In the genomic region with DNA sequence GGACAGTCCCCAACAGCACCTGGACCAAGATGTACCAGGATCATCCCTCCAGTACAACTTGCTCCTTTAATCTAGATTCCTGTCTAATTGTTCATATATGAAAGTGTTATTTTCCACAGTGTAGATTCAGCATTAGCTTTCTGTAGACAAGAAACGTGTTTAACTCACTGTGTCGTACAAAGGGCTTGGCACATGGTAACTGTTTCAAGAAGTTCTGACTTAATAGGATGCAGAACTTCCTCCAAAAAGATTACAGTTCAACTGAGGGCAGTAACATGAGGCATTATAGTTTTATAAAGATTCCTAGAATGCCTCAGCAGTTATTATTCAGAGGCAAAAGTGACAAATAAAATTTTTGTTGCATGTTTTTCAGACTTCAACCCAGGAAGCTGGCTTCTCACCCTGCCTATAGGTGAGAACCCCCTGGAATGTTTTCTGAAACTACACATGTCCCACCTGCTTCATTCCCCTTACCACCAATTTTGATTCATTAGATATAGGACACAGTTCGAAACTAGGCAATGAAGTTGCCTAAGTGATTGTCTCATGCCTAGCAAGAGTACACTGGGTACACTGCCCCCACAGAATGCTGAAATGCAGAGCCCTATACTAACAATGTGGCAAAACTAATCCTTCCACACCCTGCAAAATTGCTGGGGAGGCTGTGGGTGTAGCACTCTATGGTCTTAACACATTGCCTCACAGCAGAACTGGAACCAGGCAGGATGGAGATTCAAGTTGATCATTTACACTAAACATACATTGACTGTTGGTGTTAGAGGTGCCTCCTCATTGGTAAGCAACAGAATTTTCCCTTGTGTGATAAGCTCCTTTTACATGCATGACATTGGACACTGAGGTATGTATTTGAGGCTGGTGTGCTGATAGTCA, we compare ENCODE assay signal across 17 cellular contexts. TPM values are rescaled to one million over a fixed set of nuclear protein-coding genes. Genes with fewer than 3 reads are reported as not detected.
A peak's percentile ranks its signal among the peaks of the same experiment; 100 is the strongest.
DNase-seq lines count a peak whose midpoint lies in the region; ATAC-seq and TF ChIP-seq lines count a peak whose summit lies in the region.
"Had no signal": no experiment of that assay in that cellular context is flagged by ENCODE, and none has a peak within 500 bp of the region (broad histone marks: within the 10 kb centered on the region; RNA-seq: fewer than 3 reads in every experiment).

No MANE protein-coding gene starts in this region.

- H3K4me3 ChIP-seq in colonic mucosa (no peak overlapping the region), mucosa of descending colon (no peak overlapping the region), vagina (no peak overlapping the region)
- H3K4me3 ChIP-seq: GM23338, neural progenitor cell had no signal

- peaks cover 10% of the 10 kb centered on the region for H3K4me1 ChIP-seq in colonic mucosa
- peaks cover 26% of the 10 kb centered on the region for H3K4me1 ChIP-seq in mucosa of descending colon (ENCODE audit: low read depth)
- no peaks in the 10 kb centered on the region for H3K4me1 ChIP-seq in vagina
- H3K4me1 ChIP-seq: neural progenitor cell had no signal

- TF ChIP-seq POLR2A in vagina (IDR thresholded peaks at IDR 0.05) = no peak

- peak overlapping the region in 1 of 2 donors; percentile 7 for H3K9ac ChIP-seq in colonic mucosa (ENCODE audit: low read depth in 2 of 2, low read length in 2 of 2)
- H3K9ac ChIP-seq: neural progenitor cell had no signal

- ATAC-seq in mucosa of descending colon (peak; percentile 92), HG02571 (IDR thresholded peaks at IDR 0.05; ENCODE audit: unreplicated experiment) (no peak)
- no peak for ATAC-seq in activated CD4-positive, CD25-positive, alpha-beta regulatory T cell treated with anti-CD3 and anti-CD28 coated beads, Interleukin-2, amount 50 U/mL, for 24 hours
- ATAC-seq: GM23338 had no signal

- H3K27ac ChIP-seq in colonic mucosa (peak overlapping the region; percentile 65), vagina (peak overlapping the region; percentile 36)
- H3K27ac ChIP-seq: neural progenitor cell had no signal

- H3K9me3 ChIP-seq in colonic mucosa (no peaks in the 10 kb centered on the region), mucosa of descending colon (no peaks in the 10 kb centered on the region), vagina (no peaks in the 10 kb centered on the region)

- intact Hi-C loops in colonic mucosa (cut with DNase I) (no loop called here), mucosa of descending colon (cut with DNase I, micrococcal nuclease) (no loop called here), vagina (cut with DNase I) (no loop called here)

- no peaks in the 10 kb centered on the region for H3K27me3 ChIP-seq in colonic mucosa
- no peaks in the 10 kb centered on the region for H3K27me3 ChIP-seq in vagina
- H3K27me3 ChIP-seq: neural progenitor cell had no signal

- peak; percentile 30 for DNase-seq in HuH-7.5 (ENCODE audit: low spot score)
- DNase-seq in colonic mucosa = peak; percentile 82
- DNase-seq in mucosa of descending colon = peak in 2 of 3 donors; percentile 45 to 81
- no peak for DNase-seq in vagina (ENCODE audit: extremely low spot score in 2 of 2)
- DNase-seq in ecto neural progenitor cell (ENCODE audit: low spot score) = no peak
- DNase-seq: activated CD4-positive, alpha-beta memory T cell treated with anti-CD3 and anti-CD28 coated beads, Interleukin-2, amount 10 ng/mL, durations not matched to agents 7 days and 5 days; activated effector memory CD4-positive, alpha-beta T cell treated with anti-CD3 and anti-CD28 coated beads, Interleukin-2, amount 50 U/mL, for 16 hours; activated T-cell treated with anti-CD3 and anti-CD28 coated beads for 4 hours; CD8-positive, alpha-beta memory T cell; DMS79 treated with DMSO at 0.1 percent for 48 hours; immature natural killer cell; NCI-H1436 treated with DMSO at 0.1 percent for 48 hours; NCI-H526 had no signal

- TF ChIP-seq CTCF in colonic mucosa (IDR thresholded peaks at IDR 0.05) (no peak), mucosa of descending colon (IDR thresholded peaks at IDR 0.05) (no peak), vagina (IDR thresholded peaks at IDR 0.05) (no peak)

- no peaks in the 10 kb centered on the region for H3K36me3 ChIP-seq in colonic mucosa
- no peaks in the 10 kb centered on the region for H3K36me3 ChIP-seq in mucosa of descending colon (ENCODE audit: low read depth)
- no peaks in the 10 kb centered on the region for H3K36me3 ChIP-seq in vagina
- H3K36me3 ChIP-seq: neural progenitor cell had no signal

RNA-seq across cellular contexts. Expression of a gene that starts 22.6 kb away (rescaled TPM):
- total RNA-seq in colonic mucosa (100 to 1,000 TPM in 1 of 2 donors, 10 to 100 TPM in 1; 95.4 to 145 TPM), mucosa of descending colon (100 to 1,000 TPM in 2 of 3 donors, 10 to 100 TPM in 1; 63.2 to 158 (median 127) TPM), vagina (38.3 TPM)

Comparison
In these comparisons a context has a peak if more than half of its experiments do, and no peak if none do; other contexts are left out.
1. DNase-seq: peak in HuH-7.5 (single experiment), colonic mucosa (single experiment) and mucosa of descending colon (2 of 3); none in vagina (0 of 2) and ecto neural progenitor cell (single experiment).